ENCODE assay signal across 2 cellular contexts in genomic region chr18:39842042-39842791, GRCh38.
TF ChIP-seq lines count a peak whose summit lies in the region.

No MANE protein-coding gene starts in this region.

TF ChIP-seq in SK-N-SH, 30 proteins besides CTCF, POLR2A, EP300 and RAD21 (continued from another document):
- TF ChIP-seq, protein P1, sequence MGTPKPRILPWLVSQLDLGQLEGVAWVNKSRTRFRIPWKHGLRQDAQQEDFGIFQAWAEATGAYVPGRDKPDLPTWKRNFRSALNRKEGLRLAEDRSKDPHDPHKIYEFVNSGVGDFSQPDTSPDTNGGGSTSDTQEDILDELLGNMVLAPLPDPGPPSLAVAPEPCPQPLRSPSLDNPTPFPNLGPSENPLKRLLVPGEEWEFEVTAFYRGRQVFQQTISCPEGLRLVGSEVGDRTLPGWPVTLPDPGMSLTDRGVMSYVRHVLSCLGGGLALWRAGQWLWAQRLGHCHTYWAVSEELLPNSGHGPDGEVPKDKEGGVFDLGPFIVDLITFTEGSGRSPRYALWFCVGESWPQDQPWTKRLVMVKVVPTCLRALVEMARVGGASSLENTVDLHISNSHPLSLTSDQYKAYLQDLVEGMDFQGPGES (IDR thresholded peaks at IDR 0.05; ENCODE audit: low read depth, low read length), result no peak
- TF ChIP-seq TEAD4 (IDR thresholded peaks at IDR 0.05; ENCODE audit: borderline replicate concordance, insufficient read depth), result no peak
- no peak for TF ChIP-seq POLR2AphosphoS5 (IDR thresholded peaks at IDR 0.05; ENCODE audit: low read depth, low read length)
- TF ChIP-seq JUND (IDR thresholded peaks at IDR 0.05), result no peak
- TF ChIP-seq, protein P2, sequence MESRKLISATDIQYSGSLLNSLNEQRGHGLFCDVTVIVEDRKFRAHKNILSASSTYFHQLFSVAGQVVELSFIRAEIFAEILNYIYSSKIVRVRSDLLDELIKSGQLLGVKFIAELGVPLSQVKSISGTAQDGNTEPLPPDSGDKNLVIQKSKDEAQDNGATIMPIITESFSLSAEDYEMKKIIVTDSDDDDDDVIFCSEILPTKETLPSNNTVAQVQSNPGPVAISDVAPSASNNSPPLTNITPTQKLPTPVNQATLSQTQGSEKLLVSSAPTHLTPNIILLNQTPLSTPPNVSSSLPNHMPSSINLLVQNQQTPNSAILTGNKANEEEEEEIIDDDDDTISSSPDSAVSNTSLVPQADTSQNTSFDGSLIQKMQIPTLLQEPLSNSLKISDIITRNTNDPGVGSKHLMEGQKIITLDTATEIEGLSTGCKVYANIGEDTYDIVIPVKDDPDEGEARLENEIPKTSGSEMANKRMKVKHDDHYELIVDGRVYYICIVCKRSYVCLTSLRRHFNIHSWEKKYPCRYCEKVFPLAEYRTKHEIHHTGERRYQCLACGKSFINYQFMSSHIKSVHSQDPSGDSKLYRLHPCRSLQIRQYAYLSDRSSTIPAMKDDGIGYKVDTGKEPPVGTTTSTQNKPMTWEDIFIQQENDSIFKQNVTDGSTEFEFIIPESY (IDR thresholded peaks at IDR 0.05; ENCODE audit: borderline replicate concordance, low read depth), result no peak
- TF ChIP-seq CHD2 (IDR thresholded peaks at IDR 0.05; ENCODE audit: low read length, partially characterized antibody), result no peak
- no peak for TF ChIP-seq SIN3A (IDR thresholded peaks at IDR 0.05; ENCODE audit: borderline replicate concordance, low read depth, low read length)
- no peak for TF ChIP-seq RXRA (IDR thresholded peaks at IDR 0.05; ENCODE audit: borderline replicate concordance, low read depth)
- TF ChIP-seq EZH2phosphoT487 (IDR thresholded peaks at IDR 0.05; ENCODE audit: borderline replicate concordance, low read depth), result no peak
- TF ChIP-seq SMC3 (IDR thresholded peaks at IDR 0.05; ENCODE audit: low read depth, low read length), result no peak

TF ChIP-seq in SK-N-SH treated with all-trans-retinoic acid at 6 μM for 48 hours, 23 proteins besides CTCF, POLR2A, EP300 and RAD21 (continued from another document):
- TF ChIP-seq CSRNP3 (CRISPR knock-in tag; IDR thresholded peaks at IDR 0.05), result no peak
- TF ChIP-seq POU6F1 (CRISPR knock-in tag; IDR thresholded peaks at IDR 0.05; ENCODE audit: borderline replicate concordance, low read depth), result no peak
- TF ChIP-seq BACH2 (CRISPR knock-in tag; IDR thresholded peaks at IDR 0.05; ENCODE audit: borderline replicate concordance), result no peak
- no peak for TF ChIP-seq PPARA (CRISPR knock-in tag; IDR thresholded peaks at IDR 0.05; ENCODE audit: borderline replicate concordance)
- no peak for TF ChIP-seq ZFP30 (CRISPR knock-in tag; IDR thresholded peaks at IDR 0.05)
- no peak for TF ChIP-seq ISL1 (CRISPR knock-in tag; IDR thresholded peaks at IDR 0.05)
- no peak for TF ChIP-seq CREB5 (CRISPR knock-in tag; IDR thresholded peaks at IDR 0.05; ENCODE audit: low read depth)
- TF ChIP-seq, protein P3, sequence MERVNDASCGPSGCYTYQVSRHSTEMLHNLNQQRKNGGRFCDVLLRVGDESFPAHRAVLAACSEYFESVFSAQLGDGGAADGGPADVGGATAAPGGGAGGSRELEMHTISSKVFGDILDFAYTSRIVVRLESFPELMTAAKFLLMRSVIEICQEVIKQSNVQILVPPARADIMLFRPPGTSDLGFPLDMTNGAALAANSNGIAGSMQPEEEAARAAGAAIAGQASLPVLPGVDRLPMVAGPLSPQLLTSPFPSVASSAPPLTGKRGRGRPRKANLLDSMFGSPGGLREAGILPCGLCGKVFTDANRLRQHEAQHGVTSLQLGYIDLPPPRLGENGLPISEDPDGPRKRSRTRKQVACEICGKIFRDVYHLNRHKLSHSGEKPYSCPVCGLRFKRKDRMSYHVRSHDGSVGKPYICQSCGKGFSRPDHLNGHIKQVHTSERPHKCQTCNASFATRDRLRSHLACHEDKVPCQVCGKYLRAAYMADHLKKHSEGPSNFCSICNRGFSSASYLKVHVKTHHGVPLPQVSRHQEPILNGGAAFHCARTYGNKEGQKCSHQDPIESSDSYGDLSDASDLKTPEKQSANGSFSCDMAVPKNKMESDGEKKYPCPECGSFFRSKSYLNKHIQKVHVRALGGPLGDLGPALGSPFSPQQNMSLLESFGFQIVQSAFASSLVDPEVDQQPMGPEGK (CRISPR knock-in tag; IDR thresholded peaks at IDR 0.05; ENCODE audit: borderline replicate concordance), result no peak
